ENCODE assay signal across 23 cellular contexts in the genomic region with DNA sequence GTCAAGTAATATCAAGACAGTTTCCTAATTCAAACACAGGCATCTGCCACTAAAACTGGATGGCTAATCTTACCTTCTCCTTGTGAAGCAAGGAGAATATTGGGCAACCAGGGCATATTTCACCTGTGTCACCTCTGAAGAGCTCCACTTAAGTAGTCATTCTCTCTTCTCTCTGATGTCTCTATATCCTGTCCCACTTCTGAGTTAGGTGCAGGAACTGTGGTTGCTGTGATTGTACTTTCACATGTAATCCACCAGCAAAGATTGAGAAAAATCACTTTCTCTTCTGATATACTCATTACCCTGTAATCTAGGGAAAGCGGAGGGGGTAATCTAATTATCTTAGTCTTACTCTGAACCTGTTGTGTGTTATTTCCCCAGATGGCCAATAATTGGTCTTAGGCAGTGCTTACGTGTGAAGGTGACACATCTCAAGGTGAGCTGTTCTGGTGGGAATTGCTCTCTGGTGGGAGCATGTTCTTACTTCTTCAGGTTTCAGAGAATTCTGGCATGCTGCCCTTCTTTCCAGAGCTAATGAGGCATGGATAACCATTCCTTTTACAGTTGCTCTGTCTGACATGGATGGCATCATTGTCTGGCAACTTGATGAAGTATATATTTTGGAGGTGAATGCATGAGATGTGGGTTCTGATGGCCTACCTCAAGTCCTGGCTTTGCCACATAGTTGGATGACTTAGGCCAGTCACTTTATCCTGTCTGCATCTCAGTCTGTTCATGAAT. TPM values are rescaled to one million over a fixed set of nuclear protein-coding genes. Genes with fewer than 3 reads are reported as not detected.
DNase-seq lines count a peak whose midpoint lies in the region; ATAC-seq, FAIRE-seq and TF ChIP-seq lines count a peak whose summit lies in the region.
"Had no signal": no experiment of that assay in that cellular context is flagged by ENCODE, and none has a peak within 500 bp of the region (broad histone marks: within the 10 kb centered on the region; RNA-seq: fewer than 3 reads in every experiment).

No MANE protein-coding gene starts in this region.

- H3K9ac ChIP-seq in H9 (ENCODE audit: extremely low read depth, insufficient read length, low read length): no peak overlapping the region

- TF ChIP-seq POLR2A in GM12891 (IDR thresholded peaks at IDR 0.05; ENCODE audit: low read depth, low read length): no peak

- H3T11ph ChIP-seq in H9 (ENCODE audit: low read length): no peak overlapping the region

- no peak overlapping the region for H3K14ac ChIP-seq in H9 (ENCODE audit: insufficient read depth, low read length)

- H3K9me3 Mint-ChIP-seq in activated CD8-positive, alpha-beta memory T cell treated with anti-CD3 and anti-CD28 coated beads, Interleukin-2, amount 10 ng/mL, durations not matched to agents 7 days and 5 days (ENCODE audit: low read depth): peaks cover 2% of the 10 kb centered on the region
- H3K9me3 Mint-ChIP-seq in activated T-helper 17 cell treated with anti-CD3 and anti-CD28 coated beads, Interleukin-2, amount 50 U/mL, for 72 hours: no peaks in the 10 kb centered on the region
- H3K9me3 Mint-ChIP-seq in naive thymus-derived CD8-positive, alpha-beta T cell: no peaks in the 10 kb centered on the region
- no peaks in the 10 kb centered on the region for H3K9me3 Mint-ChIP-seq in H9
- H3K9me3 Mint-ChIP-seq in WTC11: no peaks in the 10 kb centered on the region

- H3K27me3 Mint-ChIP-seq in activated CD8-positive, alpha-beta memory T cell treated with anti-CD3 and anti-CD28 coated beads, Interleukin-2, amount 10 ng/mL, durations not matched to agents 7 days and 5 days: peaks cover 2% of the 10 kb centered on the region
- no peaks in the 10 kb centered on the region for H3K27me3 Mint-ChIP-seq in activated T-helper 17 cell treated with anti-CD3 and anti-CD28 coated beads, Interleukin-2, amount 50 U/mL, for 72 hours
- H3K27me3 Mint-ChIP-seq in naive thymus-derived CD8-positive, alpha-beta T cell: no peaks in the 10 kb centered on the region
- H3K27me3 Mint-ChIP-seq in H9 (ENCODE audit: low read depth) (no peaks in the 10 kb centered on the region), WTC11 (ENCODE audit: low read depth) (no peaks in the 10 kb centered on the region)

- no peak overlapping the region for H2BK5ac ChIP-seq in H9 (ENCODE audit: insufficient read length, low read length)

- no peak overlapping the region for H3K23ac ChIP-seq in H9 (ENCODE audit: insufficient read length, low read depth, low read length)

- POLR2A ChIA-PET in naive thymus-derived CD8-positive, alpha-beta T cell (lab: Charles Lee): interaction anchor here (0.7 to 2.2 kb wide), 7 partner anchors 10 to 87 kb away, joined by 3 to 8 read pairs (median 3); no protein-coding TSS in a partner anchor
- POLR2A ChIA-PET in WTC11 (lab: Charles Lee): no interaction called here

- peak; percentile 50 for ATAC-seq in activated CD8-positive, alpha-beta memory T cell treated with anti-CD3 and anti-CD28 coated beads, Interleukin-2, amount 10 ng/mL, durations not matched to agents 7 days and 5 days
- peak; percentile 91 for ATAC-seq in activated T-helper 17 cell treated with anti-CD3 and anti-CD28 coated beads, Interleukin-2, amount 50 U/mL, for 72 hours (replicated peaks)
- peak; percentile 79 to 84 for ATAC-seq in naive thymus-derived CD8-positive, alpha-beta T cell
- no peak for ATAC-seq in WTC11

- H3K27me3 ChIP-seq in H9 (ENCODE audit: insufficient read depth, low read length): no peaks in the 10 kb centered on the region
- H3K27me3 ChIP-seq: ovary, testis had no signal

- no peak overlapping the region for H4K5ac ChIP-seq in H9 (ENCODE audit: insufficient read length, low read depth, low read length)

- no peak overlapping the region for H3K18ac ChIP-seq in H9 (ENCODE audit: insufficient read length, low read depth, low read length)

- H4K8ac ChIP-seq in H9 (replicated peaks; ENCODE audit: insufficient read length, low read depth, low read length): no peak overlapping the region

- no peak overlapping the region for H2AFZ ChIP-seq in H9 (ENCODE audit: low read length)

- H3K4me3 Mint-ChIP-seq in activated CD8-positive, alpha-beta memory T cell treated with anti-CD3 and anti-CD28 coated beads, Interleukin-2, amount 10 ng/mL, durations not matched to agents 7 days and 5 days: no peak overlapping the region
- H3K4me3 Mint-ChIP-seq in activated T-helper 17 cell treated with anti-CD3 and anti-CD28 coated beads, Interleukin-2, amount 50 U/mL, for 72 hours: no peak overlapping the region
- peak overlapping the region in 9 of 10 donors; percentile 29 to 84 (median 77) for H3K4me3 Mint-ChIP-seq in naive thymus-derived CD8-positive, alpha-beta T cell
- H3K4me3 Mint-ChIP-seq in H9 (no peak overlapping the region), WTC11 (no peak overlapping the region)

- H3K4me2 ChIP-seq in H9 (ENCODE audit: insufficient read depth, insufficient read length, low read length): no peak overlapping the region

- H3K4ac ChIP-seq in H9 (ENCODE audit: low read depth, low read length): no peak overlapping the region

- CTCF ChIA-PET in activated CD8-positive, alpha-beta memory T cell treated with anti-CD3 and anti-CD28 coated beads, Interleukin-2, amount 10 ng/mL, durations not matched to agents 7 days and 5 days (lab: Charles Lee): interaction anchor here (1.1 to 1.6 kb wide), 3 partner anchors 10 to 92 kb away, joined by 3 to 7 read pairs (median 4); no protein-coding TSS in a partner anchor
- CTCF ChIA-PET in WTC11 (lab: Charles Lee): interaction anchor here (1.3 kb wide), 1 partner anchor 189 kb away, joined by 3 read pairs; no protein-coding TSS in a partner anchor

- H3K4me1 Mint-ChIP-seq in activated CD8-positive, alpha-beta memory T cell treated with anti-CD3 and anti-CD28 coated beads, Interleukin-2, amount 10 ng/mL, durations not matched to agents 7 days and 5 days: peaks cover 41% of the 10 kb centered on the region
- peaks cover 41% of the 10 kb centered on the region for H3K4me1 Mint-ChIP-seq in activated T-helper 17 cell treated with anti-CD3 and anti-CD28 coated beads, Interleukin-2, amount 50 U/mL, for 72 hours
- H3K4me1 Mint-ChIP-seq in naive thymus-derived CD8-positive, alpha-beta T cell: peaks cover 38 to 76% (median 70%) of the 10 kb centered on the region in 4 donors
- no peaks in the 10 kb centered on the region for H3K4me1 Mint-ChIP-seq in H9
- no peaks in the 10 kb centered on the region for H3K4me1 Mint-ChIP-seq in WTC11

- H3K27ac Mint-ChIP-seq in activated CD8-positive, alpha-beta memory T cell treated with anti-CD3 and anti-CD28 coated beads, Interleukin-2, amount 10 ng/mL, durations not matched to agents 7 days and 5 days: no peak overlapping the region
- no peak overlapping the region for H3K27ac Mint-ChIP-seq in activated T-helper 17 cell treated with anti-CD3 and anti-CD28 coated beads, Interleukin-2, amount 50 U/mL, for 72 hours
- H3K27ac Mint-ChIP-seq in naive thymus-derived CD8-positive, alpha-beta T cell: peak overlapping the region; percentile 21 to 85 (median 80)
- no peak overlapping the region; a peak in 1 of 7 replicates for H3K27ac Mint-ChIP-seq in H9
- H3K27ac Mint-ChIP-seq in WTC11: no peak overlapping the region

- H4K20me1 ChIP-seq in H9 (ENCODE audit: control insufficient read depth, insufficient read depth, insufficient read length): no peaks in the 10 kb centered on the region

- no peaks in the 10 kb centered on the region for H3K4me1 ChIP-seq in H9 (ENCODE audit: insufficient read depth, low read length)
- H3K4me1 ChIP-seq: left ventricle myocardium inferior, testis had no signal

- no peaks in the 10 kb centered on the region for H3K9me3 ChIP-seq in H9 (ENCODE audit: control insufficient read depth, low read depth, low read length)
- H3K9me3 ChIP-seq: left ventricle myocardium inferior, ovary, testis had no signal

- peaks cover 6% of the 10 kb centered on the region for H3K36me3 Mint-ChIP-seq in activated CD8-positive, alpha-beta memory T cell treated with anti-CD3 and anti-CD28 coated beads, Interleukin-2, amount 10 ng/mL, durations not matched to agents 7 days and 5 days
- H3K36me3 Mint-ChIP-seq in activated T-helper 17 cell treated with anti-CD3 and anti-CD28 coated beads, Interleukin-2, amount 50 U/mL, for 72 hours (ENCODE audit: low read depth): no peaks in the 10 kb centered on the region
- H3K36me3 Mint-ChIP-seq in naive thymus-derived CD8-positive, alpha-beta T cell: no peaks in the 10 kb centered on the region
- H3K36me3 Mint-ChIP-seq in H9 (ENCODE audit: insufficient read depth in 1 of 3, low read depth in 3 of 3) (no peaks in the 10 kb centered on the region), WTC11 (no peaks in the 10 kb centered on the region)

- peak; percentile 52 for FAIRE-seq in GM12891 (lab: Jason Lieb, UNC)
- FAIRE-seq: H54, TTC549 had no signal

- TF ChIP-seq CTCF in H9 (conservative IDR thresholded peaks at IDR 0.05): no peak
- TF ChIP-seq CTCF in WTC11 (IDR thresholded peaks at IDR 0.05): no peak

- WGBS in H9 (ENCODE audit: extremely low coverage, insufficient read length, low lambda C conversion rate): no CpG with 5 or more reads among the region's 2 CpGs

- no peaks in the 10 kb centered on the region for H3K79me1 ChIP-seq in H9 (ENCODE audit: insufficient read depth, low read depth, low read length, poor library complexity, severe bottlenecking)

- no peak overlapping the region for H2AK5ac ChIP-seq in H9 (ENCODE audit: insufficient read length, low read length)

- no peak overlapping the region for H3K56ac ChIP-seq in H9 (ENCODE audit: insufficient read length, low read depth, low read length)

- no peak overlapping the region for H2BK20ac ChIP-seq in H9 (ENCODE audit: low read depth, low read length, poor library complexity, severe bottlenecking)

- H4K91ac ChIP-seq in H9 (ENCODE audit: insufficient read length, low read depth, low read length): no peak overlapping the region

- no peak overlapping the region for H2BK15ac ChIP-seq in H9 (ENCODE audit: low read depth, low read length)

- H3K23me2 ChIP-seq in H9 (ENCODE audit: insufficient read length, low read depth, low read length, poor library complexity, severe bottlenecking): no peaks in the 10 kb centered on the region

- H2BK12ac ChIP-seq in H9 (ENCODE audit: insufficient read length, low read depth, low read length): no peak overlapping the region

- no peak overlapping the region for H2BK120ac ChIP-seq in H9 (ENCODE audit: low read depth, low read length, poor library complexity, severe bottlenecking)

- no peak for DNase-seq in activated CD8-positive, alpha-beta memory T cell treated with anti-CD3 and anti-CD28 coated beads, Interleukin-2, amount 10 ng/mL, durations not matched to agents 7 days and 5 days
- no peak for DNase-seq in activated CD8-positive, alpha-beta memory T cell treated with anti-CD3 and anti-CD28 coated beads, Interleukin-2, amount 50 U/mL, for 48 hours
- DNase-seq in GM12891 (ENCODE audit: insufficient read length, low spot score) (no peak), H9 (no peak), foreskin melanocyte (no peak), WTC11 (ENCODE audit: low spot score) (no peak)
- DNase-seq in naive thymus-derived CD8-positive, alpha-beta T cell: peak in 4 of 10 donors; percentile 34 to 69 (median 58)
- DNase-seq: amniotic stem cell; Karpas-422; left ventricle myocardium inferior; OCI-M1; ovary; stimulated activated CD4-positive, alpha-beta T cell treated with anti-CD3 and anti-CD28 coated beads, Interleukin-4, amount 100 ng/mL, for 24 hours; stimulated activated CD8-positive, alpha-beta memory T cell treated with anti-CD3 and anti-CD28 coated beads, Interleukin-4, amount 100 ng/mL, for 48 hours; testis had no signal

- H3K27ac ChIP-seq in H9 (ENCODE audit: insufficient read length, low read depth, low read length): no peak overlapping the region
- H3K27ac ChIP-seq: left ventricle myocardium inferior, ovary, SK-N-MC, testis had no signal

- H3K79me2 ChIP-seq in H9 (ENCODE audit: insufficient read depth, low read length): no peaks in the 10 kb centered on the region

RNA-seq across cellular contexts. Expression of a gene that starts 12.0 kb away (rescaled TPM):
- total RNA-seq in activated CD8-positive, alpha-beta memory T cell treated with anti-CD3 and anti-CD28 coated beads, Interleukin-2, amount 10 ng/mL, durations not matched to agents 7 days and 5 days: 10 to 100 TPM; 17.8 to 37.9 TPM
- polyA plus RNA-seq in GM12891 (2012; ENCODE audit: low read depth, missing spikeins): 0.96 TPM
- not detected for total RNA-seq in activated T-helper 17 cell treated with anti-CD3 and anti-CD28 coated beads, Interleukin-2, amount 50 U/mL, for 72 hours
- total RNA-seq in naive thymus-derived CD8-positive, alpha-beta T cell: not detected
- 100 to 1,000 TPM in 1 of 3 donors, 1 to 10 TPM in 1, under 1 TPM in 1; 0.39 to 136 (median 1.9) TPM for polyA plus RNA-seq in naive thymus-derived CD8-positive, alpha-beta T cell
- total RNA-seq in H9 (2021) (not detected in 2 replicates), WTC11 (2021) (not detected in 3 replicates)
- total RNA-seq: chondrocyte, fibroblast of villous mesenchyme, NCI-H460, skeletal muscle tissue, testis had no signal

RNA-seq across cellular contexts. Expression of a gene that starts 44.6 kb away (rescaled TPM):
- total RNA-seq in activated CD8-positive, alpha-beta memory T cell treated with anti-CD3 and anti-CD28 coated beads, Interleukin-2, amount 10 ng/mL, durations not matched to agents 7 days and 5 days: 10 to 100 TPM; 11.7 to 46.7 TPM
- 4.8 TPM for polyA plus RNA-seq in GM12891 (2012; ENCODE audit: low read depth, missing spikeins)
- total RNA-seq in activated T-helper 17 cell treated with anti-CD3 and anti-CD28 coated beads, Interleukin-2, amount 50 U/mL, for 72 hours: under 1 TPM in 1 of 2 donors, not detected in 1; 0.50 TPM
- total RNA-seq in naive thymus-derived CD8-positive, alpha-beta T cell: under 1 TPM in 1 of 2 experiments, not detected in 1; 0.36 TPM
- 1 to 10 TPM in 1 of 3 donors, under 1 TPM in 1, not detected in 1; 0.65 to 1.5 TPM for polyA plus RNA-seq in naive thymus-derived CD8-positive, alpha-beta T cell
- total RNA-seq in H9 (2021) (0.22 and 0.26 TPM in 2 replicates), WTC11 (2021) (0.53 to 1.1 TPM (median 0.73 TPM) in 3 replicates)
- total RNA-seq: fibroblast of villous mesenchyme, NCI-H460, skeletal muscle tissue, testis had no signal

Comparison
In these comparisons a context has a peak if more than half of its experiments do, and no peak if none do; other contexts are left out.
1. H3K27ac Mint-ChIP-seq: peak in naive thymus-derived CD8-positive, alpha-beta T cell (10 of 10); none in activated CD8-positive, alpha-beta memory T cell treated with anti-CD3 and anti-CD28 coated beads, Interleukin-2, amount 10 ng/mL, durations not matched to agents 7 days and 5 days (single experiment), activated T-helper 17 cell treated with anti-CD3 and anti-CD28 coated beads, Interleukin-2, amount 50 U/mL, for 72 hours (single experiment), H9 (0 of 3) and WTC11 (single experiment).
2. H3K4me3 Mint-ChIP-seq: peak in naive thymus-derived CD8-positive, alpha-beta T cell (9 of 10); none in activated CD8-positive, alpha-beta memory T cell treated with anti-CD3 and anti-CD28 coated beads, Interleukin-2, amount 10 ng/mL, durations not matched to agents 7 days and 5 days (single experiment), activated T-helper 17 cell treated with anti-CD3 and anti-CD28 coated beads, Interleukin-2, amount 50 U/mL, for 72 hours (single experiment), H9 (0 of 2) and WTC11 (single experiment).
3. RNA of a gene that starts 12.0 kb away (total RNA-seq): 17.8 to 37.9 TPM in activated CD8-positive, alpha-beta memory T cell treated with anti-CD3 and anti-CD28 coated beads, Interleukin-2, amount 10 ng/mL, durations not matched to agents 7 days and 5 days; not detected in naive thymus-derived CD8-positive, alpha-beta T cell, not detected in activated T-helper 17 cell treated with anti-CD3 and anti-CD28 coated beads, Interleukin-2, amount 50 U/mL, for 72 hours, not detected in H9 and not detected in WTC11; every median in the first group is over 10 times any median in the second.